ENCODE assay signal across 16 cellular contexts in the genomic region with DNA sequence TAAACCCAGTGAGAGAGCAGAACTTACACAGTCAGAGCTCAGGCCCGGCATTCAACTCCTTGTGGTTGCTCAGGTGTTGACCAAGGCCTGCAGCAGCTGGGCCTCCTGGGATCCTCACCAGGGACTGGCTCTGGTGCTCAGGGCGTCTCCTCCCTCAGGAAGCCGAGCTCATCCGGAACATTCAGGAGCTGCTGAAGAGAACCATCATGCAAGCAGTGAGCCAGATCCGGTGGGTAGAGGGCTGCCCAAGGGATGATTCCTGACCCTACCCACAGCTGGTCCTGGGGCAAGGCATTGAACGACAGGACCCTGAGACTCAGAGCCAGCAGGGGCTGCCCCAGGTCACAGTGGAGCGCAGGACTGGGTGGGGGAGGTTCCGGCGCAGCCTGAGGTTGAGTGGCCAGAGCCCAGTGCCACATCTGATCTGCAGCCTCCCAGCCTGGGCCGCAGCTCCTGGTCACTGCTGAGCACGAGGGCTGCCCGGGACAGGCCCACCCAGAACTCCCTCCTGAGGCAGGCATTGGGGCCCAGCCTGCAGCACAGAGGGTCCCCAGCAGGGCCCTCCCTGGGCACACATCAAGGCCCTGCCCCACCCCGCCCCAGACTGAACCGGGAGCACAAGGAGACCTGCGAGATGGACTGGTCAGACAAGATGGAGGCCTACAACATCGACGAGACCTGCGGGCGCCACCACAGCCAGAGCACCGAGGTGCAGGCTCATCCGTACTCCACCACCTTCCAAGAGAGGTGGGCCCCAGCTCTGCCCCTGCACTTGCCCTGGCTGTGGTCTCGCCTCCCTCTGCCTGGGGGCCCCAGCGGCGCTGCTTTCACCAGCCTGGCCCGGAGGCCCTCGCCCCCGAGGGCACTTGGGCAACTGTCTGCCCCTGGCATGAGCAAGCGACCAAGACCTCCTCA. TPM values are rescaled to one million over a fixed set of nuclear protein-coding genes. Genes with fewer than 3 reads are reported as not detected.
A peak's percentile ranks its signal among the peaks of the same experiment; 100 is the strongest.
DNase-seq lines count a peak whose midpoint lies in the region; ATAC-seq, FAIRE-seq and TF ChIP-seq lines count a peak whose summit lies in the region.
"Had no signal": no experiment of that assay in that cellular context is flagged by ENCODE, and none has a peak within 500 bp of the region (broad histone marks: within the 10 kb centered on the region; RNA-seq: fewer than 3 reads in every experiment).

No MANE protein-coding gene starts in this region.

- BruUV-seq in HCT116 (replicated peaks; lab: Mats Ljungman, UMichigan) = no TSS peak

- CTCF ChIA-PET in HCT116 (lab: Charles Lee) = interaction anchor here (0.8 to 1.7 kb wide), 2 partner anchors 83 to 149 kb away, joined by 3 to 7 read pairs; no protein-coding TSS in a partner anchor

- POLR2A ChIA-PET in HCT116 (lab: Charles Lee) = no interaction called here

- H3K27me3 ChIP-seq in HCT116 (ENCODE audit: insufficient read depth, low read length) (no peaks in the 10 kb centered on the region), KMS-11 (ENCODE audit: insufficient read depth, low read depth) (no peaks in the 10 kb centered on the region), iPS-15b (ENCODE audit: control insufficient read depth, insufficient read depth, low read length) (peaks cover 9% of the 10 kb centered on the region)
- H3K27me3 ChIP-seq: foreskin keratinocyte, thyroid gland had no signal

- H4K20me1 ChIP-seq in HCT116 (ENCODE audit: insufficient read depth) = no peaks in the 10 kb centered on the region
- no peaks in the 10 kb centered on the region for H4K20me1 ChIP-seq in KMS-11 (ENCODE audit: insufficient read depth)

- H3K9me3 ChIP-seq in HCT116 (ENCODE audit: control insufficient read depth in 1 of 2, insufficient read depth in 1 of 2, low read depth in 1 of 2, low read length in 2 of 2) (no peaks in the 10 kb centered on the region), iPS-15b (ENCODE audit: control insufficient read depth, insufficient read depth, low read length) (no peaks in the 10 kb centered on the region)
- H3K9me3 ChIP-seq: MG63, thyroid gland had no signal

- FAIRE-seq in GM12892 (lab: Jason Lieb, UNC) = peak; percentile 50

- H3K27ac ChIP-seq in HCT116 (ENCODE audit: low read depth, low read length) (no peak overlapping the region), KMS-11 (no peak overlapping the region)
- H3K27ac ChIP-seq: foreskin keratinocyte, thyroid gland had no signal

- TF ChIP-seq POLR2A in GM12892 (IDR thresholded peaks at IDR 0.05; ENCODE audit: low read depth, low read length) (no peak), HCT116 (IDR thresholded peaks at IDR 0.05; ENCODE audit: borderline replicate concordance, extremely low read depth, insufficient read depth, insufficient read length) (no peak)

- peak; percentile 7 for DNase-seq in GM12892 (ENCODE audit: insufficient read length)
- no peak for DNase-seq in HCT116 (ENCODE audit: low read depth, low spot score)
- DNase-seq in cerebellar nuclear complex (lab: John Stamatoyannopoulos, UW) = no peak
- no peak for DNase-seq in NCI-H1417 (lab: John Stamatoyannopoulos, UW)
- no peak for DNase-seq in GM10266 (ENCODE audit: extremely low spot score)
- DNase-seq in NOMO-1 (lab: John Stamatoyannopoulos, UW; ENCODE audit: unreplicated experiment in 2 of 2) = no peak
- DNase-seq: foreskin keratinocyte, GF-D8, T1000 had no signal

- H3K36me3 ChIP-seq in HCT116 (ENCODE audit: control insufficient read depth in 1 of 2, insufficient read depth in 2 of 2, low read length in 2 of 2) (no peaks in the 10 kb centered on the region), KMS-11 (ENCODE audit: insufficient read depth) (no peaks in the 10 kb centered on the region), iPS-15b (ENCODE audit: control insufficient read depth, insufficient read depth, low read length) (no peaks in the 10 kb centered on the region)
- H3K36me3 ChIP-seq: MG63, thyroid gland had no signal

- intact Hi-C loops in HCT116 (cut with micrococcal nuclease) = loop anchor here (2.0 to 10.0 kb wide), 2 partner anchors 81 to 241 kb away; no protein-coding TSS in a partner anchor

- H3K79me2 ChIP-seq in HCT116 (ENCODE audit: insufficient read depth, low read length) (no peaks in the 10 kb centered on the region), KMS-11 (ENCODE audit: insufficient read depth, low read depth) (no peaks in the 10 kb centered on the region)

- H3K4me2 ChIP-seq in HCT116 (ENCODE audit: low read length) = no peak overlapping the region
- no peak overlapping the region for H3K4me2 ChIP-seq in KMS-11

- H2AFZ ChIP-seq in HCT116 (ENCODE audit: low read depth, low read length, poor library complexity, severe bottlenecking) (peak overlapping the region; percentile 5), KMS-11 (ENCODE audit: low read depth) (peak overlapping the region; percentile 64; the same call in 1 of the 2 replicates)

- RAD21 ChIA-PET in HCT116 (lab: Charles Lee; ENCODE audit: low non-redundant PET in 1 of 2, low total read pairs in 2 of 2, uncharacterized antibody in 2 of 2, unreplicated experiment in 2 of 2) = no interaction called here

- no peak for TF ChIP-seq CTCF in HCT116 (IDR thresholded peaks at IDR 0.05 in 2 of 3, conservative IDR thresholded peaks at IDR 0.05 in 1 of 3; ENCODE audit: borderline replicate concordance in 1 of 3, insufficient read depth in 1 of 3, low read depth in 2 of 3, low read length in 2 of 3)
- TF ChIP-seq CTCF in KMS-11 (conservative IDR thresholded peaks at IDR 0.05; ENCODE audit: low read depth, low read length) = no peak
- no peak for TF ChIP-seq CTCF in GM10266 (IDR thresholded peaks at IDR 0.05; ENCODE audit: control insufficient read depth, insufficient read depth, low read depth, missing control alignments)

- H3K9ac ChIP-seq in HCT116 (ENCODE audit: low read length) = no peak overlapping the region
- no peak overlapping the region for H3K9ac ChIP-seq in KMS-11
- H3K9ac ChIP-seq in iPS-15b (ENCODE audit: low read depth, low read length) = no peak overlapping the region

- no peaks in the 10 kb centered on the region for H3K4me1 ChIP-seq in HCT116 (ENCODE audit: control insufficient read depth in 1 of 2, insufficient read depth in 2 of 2, low read length in 2 of 2)
- H3K4me1 ChIP-seq in KMS-11 (ENCODE audit: low read depth, poor library complexity, severe bottlenecking) = no peaks in the 10 kb centered on the region
- no peaks in the 10 kb centered on the region for H3K4me1 ChIP-seq in iPS-15b (ENCODE audit: control insufficient read depth, insufficient read depth, low read length)
- H3K4me1 ChIP-seq: foreskin keratinocyte had no signal

- no peaks in the 10 kb centered on the region for H3K9me2 ChIP-seq in HCT116 (ENCODE audit: insufficient read depth)

- H3K4me3 ChIP-seq in HCT116 (replicated peaks in 1 of 2; ENCODE audit: low read depth in 1 of 2, low read length in 2 of 2) (no peak overlapping the region), KMS-11 (IDR thresholded peaks at IDR 0.05; ENCODE audit: insufficient read depth, low read depth, low read length) (no peak overlapping the region), iPS-15b (ENCODE audit: low read depth, low read length) (peak overlapping the region; percentile 26)
- H3K4me3 ChIP-seq: MG63, thyroid gland had no signal

- ATAC-seq in HCT116 = peak; percentile 25; the same call in 1 of the 2 replicates

- no peak for TF ChIP-seq RAD21 in HCT116 (IDR thresholded peaks at IDR 0.05; ENCODE audit: low read depth)

TF ChIP-seq in HCT116, 20 proteins besides CTCF, POLR2A, EP300 and RAD21 (continues in another document):
- no peak for TF ChIP-seq EGR1 (IDR thresholded peaks at IDR 0.05; ENCODE audit: low read depth)
- TF ChIP-seq TCF7L2 (IDR thresholded peaks at IDR 0.05; ENCODE audit: borderline replicate concordance, extremely low read depth, insufficient read depth, insufficient read length) = no peak
- TF ChIP-seq POLR2AphosphoS5 (IDR thresholded peaks at IDR 0.05; ENCODE audit: low read depth, low read length) = no peak
- no peak for TF ChIP-seq REST (IDR thresholded peaks at IDR 0.05; ENCODE audit: low read depth)
- TF ChIP-seq YY1 (IDR thresholded peaks at IDR 0.05; ENCODE audit: extremely low read depth, insufficient replicate concordance, low read depth, low read length) = no peak
- no peak for TF ChIP-seq ELF1 (IDR thresholded peaks at IDR 0.05; ENCODE audit: borderline replicate concordance, low read depth)
- no peak for TF ChIP-seq CEBPB (IDR thresholded peaks at IDR 0.05; ENCODE audit: low read depth)
- no peak for TF ChIP-seq FOSL1 (IDR thresholded peaks at IDR 0.05; ENCODE audit: low read depth)
- TF ChIP-seq EZH2phosphoT487 (IDR thresholded peaks at IDR 0.05; ENCODE audit: borderline replicate concordance) = no peak
- no peak for TF ChIP-seq SIN3A (IDR thresholded peaks at IDR 0.05; ENCODE audit: low read depth)
- no peak for TF ChIP-seq ATF3 (IDR thresholded peaks at IDR 0.05)
- TF ChIP-seq JUND (IDR thresholded peaks at IDR 0.05) = no peak
- no peak for TF ChIP-seq CBX3 (IDR thresholded peaks at IDR 0.05; ENCODE audit: low read depth)

RNA-seq across cellular contexts. Expression of gene TEKT4, which starts 2.4 kb away (rescaled TPM):
- 0.11 TPM for polyA plus RNA-seq in GM12892 (2012; ENCODE audit: missing spikeins)
- total RNA-seq in HCT116 (2021; ENCODE audit: unreplicated experiment) = not detected
- polyA plus RNA-seq in HCT116 (2012) = 0.07 TPM in 1 of 2 replicates, not detected in the other
- total RNA-seq: foreskin keratinocyte, HT1080 had no signal
- polyA plus RNA-seq: AG04450, foreskin keratinocyte, neural cell had no signal
